Comparison of ENCODE assay signal across 1 cellular context in the genomic region with DNA sequence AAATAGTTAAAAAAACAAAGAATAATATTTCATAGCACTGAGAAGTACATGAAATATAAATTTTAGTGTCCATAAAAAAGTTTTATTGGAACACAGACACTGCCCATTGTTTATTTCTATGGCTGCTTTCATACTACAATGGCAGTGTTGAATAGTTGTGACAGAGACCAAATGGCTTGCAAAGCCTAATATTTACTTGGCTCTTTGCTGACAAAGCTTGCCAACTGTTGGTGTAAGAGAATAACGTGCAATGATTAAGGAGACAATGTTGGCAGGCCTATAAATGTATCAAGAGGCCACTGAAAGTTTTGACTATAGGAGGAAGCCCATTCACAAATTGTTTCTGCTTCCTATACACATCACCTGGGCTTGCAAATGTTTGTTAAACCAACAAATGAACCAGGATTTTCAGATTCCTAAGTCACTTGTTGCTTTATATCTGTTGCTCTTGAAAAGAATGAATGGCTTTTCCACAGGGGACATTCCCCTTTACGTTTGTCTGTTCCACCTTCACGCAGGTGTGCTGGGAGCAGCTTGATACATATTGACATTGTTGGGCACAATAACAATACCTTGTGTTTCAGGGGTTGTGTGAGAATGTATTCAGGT.
TF ChIP-seq lines count a peak whose summit lies in the region.

No MANE protein-coding gene starts in this region.

TF ChIP-seq in SK-N-SH, 30 proteins besides CTCF, POLR2A, EP300 and RAD21 (continued from another document):
- TF ChIP-seq, protein P1, sequence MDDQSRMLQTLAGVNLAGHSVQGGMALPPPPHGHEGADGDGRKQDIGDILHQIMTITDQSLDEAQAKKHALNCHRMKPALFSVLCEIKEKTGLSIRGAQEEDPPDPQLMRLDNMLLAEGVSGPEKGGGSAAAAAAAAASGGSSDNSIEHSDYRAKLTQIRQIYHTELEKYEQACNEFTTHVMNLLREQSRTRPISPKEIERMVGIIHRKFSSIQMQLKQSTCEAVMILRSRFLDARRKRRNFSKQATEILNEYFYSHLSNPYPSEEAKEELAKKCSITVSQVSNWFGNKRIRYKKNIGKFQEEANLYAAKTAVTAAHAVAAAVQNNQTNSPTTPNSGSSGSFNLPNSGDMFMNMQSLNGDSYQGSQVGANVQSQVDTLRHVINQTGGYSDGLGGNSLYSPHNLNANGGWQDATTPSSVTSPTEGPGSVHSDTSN (IDR thresholded peaks at IDR 0.05), result no peak
- TF ChIP-seq FOXM1 (IDR thresholded peaks at IDR 0.05; ENCODE audit: low read depth), result no peak
- TF ChIP-seq JUND (IDR thresholded peaks at IDR 0.05), result no peak
- TF ChIP-seq IRF3 (IDR thresholded peaks at IDR 0.05; ENCODE audit: low read depth, low read length), result no peak
- no peak for TF ChIP-seq ELF1 (IDR thresholded peaks at IDR 0.05)
- TF ChIP-seq SMC3 (IDR thresholded peaks at IDR 0.05; ENCODE audit: low read depth, low read length), result no peak
- TF ChIP-seq, protein P2, sequence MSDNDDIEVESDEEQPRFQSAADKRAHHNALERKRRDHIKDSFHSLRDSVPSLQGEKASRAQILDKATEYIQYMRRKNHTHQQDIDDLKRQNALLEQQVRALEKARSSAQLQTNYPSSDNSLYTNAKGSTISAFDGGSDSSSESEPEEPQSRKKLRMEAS (IDR thresholded peaks at IDR 0.05; ENCODE audit: low read depth), result no peak
- TF ChIP-seq CHD2 (IDR thresholded peaks at IDR 0.05; ENCODE audit: low read length, partially characterized antibody), result no peak
- TF ChIP-seq TCF12 (IDR thresholded peaks at IDR 0.05), result no peak
- no peak for TF ChIP-seq REST (IDR thresholded peaks at IDR 0.05; ENCODE audit: low read depth, low read length)
- TF ChIP-seq EZH2phosphoT487 (IDR thresholded peaks at IDR 0.05; ENCODE audit: borderline replicate concordance, low read depth), result no peak
